ENCODE assay signal across 9 cellular contexts in the genomic region with DNA sequence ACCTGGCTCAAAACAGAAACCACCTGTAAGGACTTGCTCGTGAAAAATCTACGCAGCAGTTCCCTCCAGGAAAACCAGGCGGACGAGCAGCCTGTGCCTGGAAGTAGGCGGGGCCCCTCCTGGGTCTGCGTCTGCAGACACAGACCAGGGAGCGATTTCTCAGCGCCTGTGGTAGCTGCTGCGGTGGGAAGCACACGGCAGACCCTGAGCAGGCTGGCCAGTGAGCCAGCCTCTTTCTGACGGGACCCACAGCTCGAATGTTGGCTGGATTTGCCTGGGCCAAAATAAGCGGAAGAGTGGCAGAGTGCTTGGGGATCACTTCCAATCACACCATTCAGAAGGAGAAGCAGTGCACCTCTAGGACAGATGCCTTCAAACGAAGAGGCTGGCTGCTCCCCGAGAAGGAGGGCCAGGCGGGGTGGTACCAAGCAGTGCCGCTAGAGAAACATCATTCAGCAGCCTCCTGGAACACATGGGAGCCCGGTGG.
A peak's percentile ranks its signal among the peaks of the same experiment; 100 is the strongest.
DNase-seq lines count a peak whose midpoint lies in the region; TF ChIP-seq lines count a peak whose summit lies in the region.
"Had no signal": no experiment of that assay in that cellular context is flagged by ENCODE, and none has a peak within 500 bp of the region (broad histone marks: within the 10 kb centered on the region; RNA-seq: fewer than 3 reads in every experiment).

No MANE protein-coding gene starts in this region.

- 24 to 28% methylated on average over 15 to 18 of the region's 18 CpGs for WGBS in lower leg skin, 2 donors

- no peaks in the 10 kb centered on the region for H3K36me3 ChIP-seq in endocrine pancreas (ENCODE audit: control insufficient read depth, insufficient read depth, low read length)

- H3K9me3 ChIP-seq in endocrine pancreas (ENCODE audit: control insufficient read depth, low read length), result no peaks in the 10 kb centered on the region

- CTCF ChIA-PET in GM10248 (lab: Yijun Ruan, JAX), result interaction anchor here (1.0 to 1.1 kb wide), 2 partner anchors 10 to 31 kb away, joined by 3 read pairs; no protein-coding TSS in a partner anchor

- peak; percentile 71 for DNase-seq in NCI-H2227 (lab: John Stamatoyannopoulos, UW; ENCODE audit: unreplicated experiment)
- peak; percentile 63 to 90 for DNase-seq in lower leg skin (ENCODE audit: low spot score in 2 of 2)
- peak; percentile 59 for DNase-seq in superior temporal gyrus (ENCODE audit: extremely low spot score)
- no peak for DNase-seq in GM19240 (ENCODE audit: insufficient read length, low spot score)
- no peak for DNase-seq in AML-193 (lab: John Stamatoyannopoulos, UW)
- no peak for DNase-seq in mesenteric fat pad (ENCODE audit: low spot score)
- no peak for DNase-seq in GM10248 (ENCODE audit: extremely low spot score)

- H3K27me3 ChIP-seq in endocrine pancreas (ENCODE audit: control insufficient read depth, insufficient read depth, low read length), result no peaks in the 10 kb centered on the region

- no peaks in the 10 kb centered on the region for H3K4me1 ChIP-seq in endocrine pancreas (ENCODE audit: control insufficient read depth, insufficient read depth, low read length)

- no peak for TF ChIP-seq POLR2A in lower leg skin (IDR thresholded peaks at IDR 0.05)

- TF ChIP-seq CTCF in lower leg skin (IDR thresholded peaks at IDR 0.05) (no peak), GM10248 (IDR thresholded peaks at IDR 0.05; ENCODE audit: control extremely low read depth, extremely low read depth, low read depth, missing control alignments) (no peak)

- H3K4me3 ChIP-seq in endocrine pancreas (ENCODE audit: control insufficient read depth, insufficient read depth, low read length) (peak overlapping the region; percentile 92), lower leg skin (ENCODE audit: low read depth, poor library complexity, severe bottlenecking) (no peak overlapping the region)
- H3K4me3 ChIP-seq: GM12878 had no signal

- intact Hi-C loops in lower leg skin (cut with DNase I; ENCODE audit: low total_unique reads), result no loop called here

- POLR2A ChIA-PET in GM10248 (lab: Yijun Ruan, JAX), result interaction anchor here (1.1 kb wide), 1 partner anchor 12 kb away, joined by 3 read pairs; no protein-coding TSS in a partner anchor

- no peak overlapping the region for H3K9ac ChIP-seq in endocrine pancreas (ENCODE audit: control insufficient read depth, insufficient read depth, low read length)

Comparison
In these comparisons a context has a peak if more than half of its experiments do, and no peak if none do; other contexts are left out.
1. DNase-seq: peak in NCI-H2227 (single experiment), lower leg skin (2 of 2) and superior temporal gyrus (single experiment); none in GM19240 (single experiment), AML-193 (0 of 2), mesenteric fat pad (single experiment) and GM10248 (single experiment).